ENCODE assay signal across 2 cellular contexts in the genomic region with DNA sequence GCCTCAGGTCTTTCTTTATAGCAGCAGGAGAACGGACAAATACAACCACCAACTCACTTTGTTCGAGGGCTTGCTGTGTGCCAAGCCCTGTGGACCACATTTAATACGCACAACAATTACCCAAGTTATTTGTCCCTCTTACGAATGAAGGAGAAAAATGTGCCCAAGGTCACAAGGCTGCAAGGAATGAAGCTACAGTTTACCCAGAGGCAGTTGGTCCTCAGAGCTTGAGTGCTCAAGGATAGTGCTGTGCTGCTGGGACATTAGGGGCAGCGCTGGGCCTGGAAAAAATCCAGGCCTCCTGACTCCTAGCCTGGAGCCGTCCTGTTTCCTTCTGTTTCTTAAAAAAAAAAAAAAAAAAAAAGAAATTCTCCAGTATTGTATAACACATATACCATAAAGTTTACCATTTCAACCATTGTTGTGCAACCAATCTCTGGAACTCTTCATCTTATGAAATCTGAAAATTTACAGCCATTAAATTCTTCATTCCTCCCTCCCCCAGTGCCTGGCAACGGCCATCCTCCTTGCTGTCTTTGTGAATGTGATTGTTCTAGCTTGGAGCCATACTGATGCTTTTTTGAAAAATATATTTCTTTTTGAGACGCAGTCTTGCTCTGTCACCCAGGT.
TF ChIP-seq lines count a peak whose summit lies in the region.

No MANE protein-coding gene starts in this region.

TF ChIP-seq in SK-N-SH, 30 proteins besides CTCF, POLR2A, EP300 and RAD21 (continued from another document):
- TF ChIP-seq, protein P1, sequence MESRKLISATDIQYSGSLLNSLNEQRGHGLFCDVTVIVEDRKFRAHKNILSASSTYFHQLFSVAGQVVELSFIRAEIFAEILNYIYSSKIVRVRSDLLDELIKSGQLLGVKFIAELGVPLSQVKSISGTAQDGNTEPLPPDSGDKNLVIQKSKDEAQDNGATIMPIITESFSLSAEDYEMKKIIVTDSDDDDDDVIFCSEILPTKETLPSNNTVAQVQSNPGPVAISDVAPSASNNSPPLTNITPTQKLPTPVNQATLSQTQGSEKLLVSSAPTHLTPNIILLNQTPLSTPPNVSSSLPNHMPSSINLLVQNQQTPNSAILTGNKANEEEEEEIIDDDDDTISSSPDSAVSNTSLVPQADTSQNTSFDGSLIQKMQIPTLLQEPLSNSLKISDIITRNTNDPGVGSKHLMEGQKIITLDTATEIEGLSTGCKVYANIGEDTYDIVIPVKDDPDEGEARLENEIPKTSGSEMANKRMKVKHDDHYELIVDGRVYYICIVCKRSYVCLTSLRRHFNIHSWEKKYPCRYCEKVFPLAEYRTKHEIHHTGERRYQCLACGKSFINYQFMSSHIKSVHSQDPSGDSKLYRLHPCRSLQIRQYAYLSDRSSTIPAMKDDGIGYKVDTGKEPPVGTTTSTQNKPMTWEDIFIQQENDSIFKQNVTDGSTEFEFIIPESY (IDR thresholded peaks at IDR 0.05; ENCODE audit: borderline replicate concordance, low read depth): no peak
- no peak for TF ChIP-seq RXRA (IDR thresholded peaks at IDR 0.05; ENCODE audit: borderline replicate concordance, low read depth)

TF ChIP-seq in SK-N-SH treated with all-trans-retinoic acid at 6 μM for 48 hours, 23 proteins besides CTCF, POLR2A, EP300 and RAD21 (continued from another document):
- TF ChIP-seq ZC3H10 (CRISPR knock-in tag; IDR thresholded peaks at IDR 0.05) (no peak), PPARA (CRISPR knock-in tag; IDR thresholded peaks at IDR 0.05; ENCODE audit: borderline replicate concordance) (no peak)
- TF ChIP-seq, protein P2, sequence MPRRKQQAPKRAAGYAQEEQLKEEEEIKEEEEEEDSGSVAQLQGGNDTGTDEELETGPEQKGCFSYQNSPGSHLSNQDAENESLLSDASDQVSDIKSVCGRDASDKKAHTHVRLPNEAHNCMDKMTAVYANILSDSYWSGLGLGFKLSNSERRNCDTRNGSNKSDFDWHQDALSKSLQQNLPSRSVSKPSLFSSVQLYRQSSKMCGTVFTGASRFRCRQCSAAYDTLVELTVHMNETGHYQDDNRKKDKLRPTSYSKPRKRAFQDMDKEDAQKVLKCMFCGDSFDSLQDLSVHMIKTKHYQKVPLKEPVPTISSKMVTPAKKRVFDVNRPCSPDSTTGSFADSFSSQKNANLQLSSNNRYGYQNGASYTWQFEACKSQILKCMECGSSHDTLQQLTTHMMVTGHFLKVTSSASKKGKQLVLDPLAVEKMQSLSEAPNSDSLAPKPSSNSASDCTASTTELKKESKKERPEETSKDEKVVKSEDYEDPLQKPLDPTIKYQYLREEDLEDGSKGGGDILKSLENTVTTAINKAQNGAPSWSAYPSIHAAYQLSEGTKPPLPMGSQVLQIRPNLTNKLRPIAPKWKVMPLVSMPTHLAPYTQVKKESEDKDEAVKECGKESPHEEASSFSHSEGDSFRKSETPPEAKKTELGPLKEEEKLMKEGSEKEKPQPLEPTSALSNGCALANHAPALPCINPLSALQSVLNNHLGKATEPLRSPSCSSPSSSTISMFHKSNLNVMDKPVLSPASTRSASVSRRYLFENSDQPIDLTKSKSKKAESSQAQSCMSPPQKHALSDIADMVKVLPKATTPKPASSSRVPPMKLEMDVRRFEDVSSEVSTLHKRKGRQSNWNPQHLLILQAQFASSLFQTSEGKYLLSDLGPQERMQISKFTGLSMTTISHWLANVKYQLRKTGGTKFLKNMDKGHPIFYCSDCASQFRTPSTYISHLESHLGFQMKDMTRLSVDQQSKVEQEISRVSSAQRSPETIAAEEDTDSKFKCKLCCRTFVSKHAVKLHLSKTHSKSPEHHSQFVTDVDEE (CRISPR knock-in tag; IDR thresholded peaks at IDR 0.05): no peak
TF ChIP-seq in SK-N-SH treated with all-trans-retinoic acid at 6 μM for 48 hours: peak in this region for 0.
